19 cellular contexts compared by ENCODE assay signal in genomic region chr22:36213596-36213995, GRCh38. TPM values are rescaled to one million over a fixed set of nuclear protein-coding genes. Genes with fewer than 3 reads are reported as not detected.
DNase-seq lines count a peak whose midpoint lies in the region; ATAC-seq, FAIRE-seq and TF ChIP-seq lines count a peak whose summit lies in the region.
"Had no signal": no experiment of that assay in that cellular context is flagged by ENCODE, and none has a peak within 500 bp of the region (broad histone marks: within the 10 kb centered on the region; RNA-seq: fewer than 3 reads in every experiment).

No MANE protein-coding gene starts in this region.

- H2BK20ac ChIP-seq in H1 (ENCODE audit: low read length): no peak overlapping the region

- no peak overlapping the region for H4K91ac ChIP-seq in H1 (replicated peaks; ENCODE audit: insufficient read length, low read length)

- TF ChIP-seq EP300 in H1 (IDR thresholded peaks at IDR 0.05; ENCODE audit: borderline replicate concordance in 1 of 2, low read depth in 2 of 2, low read length in 2 of 2): no peak

- no peak overlapping the region for H4K5ac ChIP-seq in H1 (ENCODE audit: insufficient read length, low read depth, low read length)

- no peak for DNase-seq in GM12891 (ENCODE audit: insufficient read length, low spot score)
- no peak for DNase-seq in H1 (ENCODE audit: low read depth in 1 of 2, low spot score in 2 of 2)
- DNase-seq in WERI-Rb-1: no peak
- DNase-seq in NCI-H1092 treated with DMSO at 0.1 percent for 48 hours (lab: John Stamatoyannopoulos, UW): no peak
- DNase-seq: BE2C; CD8-positive, alpha-beta T cell; COR-L47; DMS53; GM23248; H9; KG1 had no signal

- H2BK15ac ChIP-seq in H1 (ENCODE audit: low read length): no peak overlapping the region

- no peak for ATAC-seq in HG03439 (IDR thresholded peaks at IDR 0.05; ENCODE audit: unreplicated experiment)
- ATAC-seq in GM18505 (IDR thresholded peaks at IDR 0.05; ENCODE audit: unreplicated experiment): no peak
- ATAC-seq: A549; CD8-positive, alpha-beta T cell had no signal

- H2BK12ac ChIP-seq in H1 (ENCODE audit: low read depth, low read length): no peak overlapping the region

- no peaks in the 10 kb centered on the region for H4K20me1 ChIP-seq in H1 (replicated peaks in 1 of 2; ENCODE audit: control insufficient read depth in 1 of 2, insufficient read depth in 2 of 2, low read length in 2 of 2)

- H3K56ac ChIP-seq in H1 (replicated peaks; ENCODE audit: insufficient read length, low read depth, low read length): no peak overlapping the region

- H3K4me2 ChIP-seq in H1 (ENCODE audit: insufficient read depth in 1 of 2, low read depth in 2 of 2, low read length in 2 of 2): no peak overlapping the region
- H3K4me2 ChIP-seq: A549 had no signal

- no peaks in the 10 kb centered on the region for H3K79me1 ChIP-seq in H1 (ENCODE audit: low read depth, low read length)

- FAIRE-seq in GM12891 (lab: Jason Lieb, UNC) (no peak), H1 (lab: Jason Lieb, UNC) (peak; percentile 57)
- FAIRE-seq: A549, D721Med had no signal

- no peak overlapping the region for H3K4me3 ChIP-seq in H1 (ENCODE audit: extremely low read depth in 1 of 4, insufficient read depth in 2 of 4, low read depth in 3 of 4, low read length in 4 of 4)
- no peak overlapping the region for H3K4me3 ChIP-seq in WERI-Rb-1 (ENCODE audit: low read depth, low read length)
- H3K4me3 ChIP-seq: A549, GM23248 had no signal

- H3K23ac ChIP-seq in H1 (ENCODE audit: insufficient read length): no peak overlapping the region

- H3K36me3 ChIP-seq in H1 (ENCODE audit: control insufficient read depth in 2 of 4, insufficient read depth in 4 of 4, low read length in 3 of 4) (no peaks in the 10 kb centered on the region), WERI-Rb-1 (no peaks in the 10 kb centered on the region)
- H3K36me3 ChIP-seq: BE2C had no signal

- H2BK120ac ChIP-seq in H1 (replicated peaks; ENCODE audit: low read depth, low read length): no peak overlapping the region

- H3K4ac ChIP-seq in H1 (replicated peaks; ENCODE audit: insufficient read length, low read depth, low read length): no peak overlapping the region

- whole genome bisulfite sequencing in H1 (ENCODE audit: extremely low coverage in 1 of 2, insufficient coverage in 1 of 2, insufficient read length in 1 of 2, insufficient replicate concordance in 2 of 2, low coverage in 1 of 2, low lambda C conversion rate in 2 of 2, missing lambda C conversion rate in 1 of 2), 2 experiments: 88% methylated on average over 4 of the region's 4 CpGs; no CpG with 5 or more reads in 1 of the 2 experiments

- no peak overlapping the region for H3K9ac ChIP-seq in H1 (replicated peaks in 1 of 4; ENCODE audit: extremely low read depth in 1 of 4, low read depth in 3 of 4, low read length in 3 of 4)
- H3K9ac ChIP-seq: GM23248 had no signal

- H3K4me1 Mint-ChIP-seq in nephron: peaks cover 23% of the 10 kb centered on the region

- POLR2A ChIA-PET in H1 (lab: Charles Lee; ENCODE audit: partially characterized antibody): interaction anchor here (1.0 kb wide), 1 partner anchor 24 kb away, joined by 3 read pairs; no protein-coding TSS in a partner anchor

- H3K27me3 ChIP-seq in H1 (replicated peaks in 1 of 4; ENCODE audit: control insufficient read depth in 3 of 4, extremely low read depth in 1 of 4, insufficient read depth in 3 of 4, low read length in 3 of 4) (no peaks in the 10 kb centered on the region; a peak in 2 of 7 replicates), WERI-Rb-1 (ENCODE audit: insufficient read depth, low read depth, severe bottlenecking) (no peaks in the 10 kb centered on the region)

- no peak overlapping the region for H4K8ac ChIP-seq in H1 (ENCODE audit: extremely low read depth, insufficient read depth, low read length)

- no peak for TF ChIP-seq POLR2A in GM12891 (IDR thresholded peaks at IDR 0.05; ENCODE audit: low read depth, low read length)
- no peak for TF ChIP-seq POLR2A in H1 (IDR thresholded peaks at IDR 0.05; ENCODE audit: control extremely low read depth in 1 of 2, low read depth in 2 of 2, low read length in 2 of 2)
- no peak for TF ChIP-seq POLR2A in GM18505 (IDR thresholded peaks at IDR 0.05; ENCODE audit: borderline replicate concordance, extremely low read depth, insufficient read depth, insufficient read length)

- H3K27me3 Mint-ChIP-seq in nephron (ENCODE audit: low read depth): peaks cover 9% of the 10 kb centered on the region

- CTCF ChIA-PET in H1 (lab: Charles Lee; ENCODE audit: partially characterized antibody): interaction anchor here (1.1 to 1.9 kb wide), 3 partner anchors 12 to 26 kb away, joined by 3 to 7 read pairs (median 3); partner anchors contain the start of genes APOL2 and APOL4

- H3K9me3 ChIP-seq in H1 (ENCODE audit: insufficient read depth in 2 of 2, low read depth in 1 of 2, low read length in 1 of 2) (peaks cover 0 to 4% of the 10 kb centered on the region in 2 experiments; a peak in 1 of 4 replicates), WERI-Rb-1 (ENCODE audit: severe bottlenecking) (peaks cover 3% of the 10 kb centered on the region)
- H3K9me3 ChIP-seq: A549 had no signal

- H3K27ac ChIP-seq in H1 (ENCODE audit: low read depth, low read length) (no peak overlapping the region), WERI-Rb-1 (no peak overlapping the region)
- H3K27ac ChIP-seq: A549, GM23248 had no signal

- H3K18ac ChIP-seq in H1 (ENCODE audit: extremely low read depth, low read length): no peak overlapping the region

- H2BK5ac ChIP-seq in H1 (ENCODE audit: low read depth, low read length): no peak overlapping the region

- H3K27ac Mint-ChIP-seq in nephron: peak overlapping the region; percentile 10 to 88 (median 14)
- H3K27ac Mint-ChIP-seq: CD8-positive, alpha-beta T cell; H9; IgD-negative memory B cell had no signal

- no peak overlapping the region for H2AK5ac ChIP-seq in H1 (ENCODE audit: low read depth, low read length)

- no peaks in the 10 kb centered on the region for H3K36me3 Mint-ChIP-seq in nephron (ENCODE audit: low read depth)
- H3K36me3 Mint-ChIP-seq: CD8-positive, alpha-beta T cell; IgD-negative memory B cell had no signal

- H3K4me1 ChIP-seq in H1 (replicated peaks in 1 of 4; ENCODE audit: control insufficient read depth in 3 of 4, insufficient read depth in 4 of 4, low read length in 3 of 4): no peaks in the 10 kb centered on the region
- H3K4me1 ChIP-seq: A549, BE2C had no signal

- H3K23me2 ChIP-seq in H1 (ENCODE audit: low read depth, low read length): no peaks in the 10 kb centered on the region

- no peak overlapping the region for H3K4me3 Mint-ChIP-seq in nephron
- H3K4me3 Mint-ChIP-seq: CD8-positive, alpha-beta T cell; H9; IgD-negative memory B cell had no signal

- H3K9me3 Mint-ChIP-seq in nephron: peaks cover 13% of the 10 kb centered on the region

- no peak overlapping the region for H3K14ac ChIP-seq in H1 (ENCODE audit: insufficient read length)

- H2AFZ ChIP-seq in H1 (ENCODE audit: low read length): no peak overlapping the region
- H2AFZ ChIP-seq: GM23248 had no signal

- no peak for TF ChIP-seq RAD21 in H1 (IDR thresholded peaks at IDR 0.05 in 1 of 2, conservative IDR thresholded peaks at IDR 0.05 in 1 of 2; ENCODE audit: low read depth in 2 of 2, low read length in 2 of 2)

- no peaks in the 10 kb centered on the region for H3K79me2 ChIP-seq in H1 (ENCODE audit: control insufficient read depth in 1 of 2, insufficient read depth in 2 of 2, low read length in 2 of 2)

- TF ChIP-seq CTCF in H1 (IDR thresholded peaks at IDR 0.05; ENCODE audit: control extremely low read depth in 1 of 3, insufficient read depth in 1 of 3, low read depth in 1 of 3, low read length in 3 of 3): no peak
- TF ChIP-seq CTCF in nephron (IDR thresholded peaks at IDR 0.05; ENCODE audit: unreplicated experiment in 3 of 3): no peak
- no peak for TF ChIP-seq CTCF in WERI-Rb-1 (IDR thresholded peaks at IDR 0.05; ENCODE audit: low read depth, low read length)

RNA-seq across cellular contexts. Expression of gene APOL4, which starts 12.0 kb away (rescaled TPM):
- 0.14 TPM for polyA plus RNA-seq in GM12891 (2012; ENCODE audit: low read depth, missing spikeins)
- total RNA-seq in H1 (2021; fragmentation: NEBNext Ultra II Directional; extraction: Animal tissue kit (Norgen Biotek cat#: 25700)): not detected in 2 replicates
- 0.02 TPM in 1 of 2 replicates, not detected in the other for polyA plus RNA-seq in H1 (2011; rRNA removed)
- not detected for polyA plus RNA-seq in H1 (2011; cell fraction: cytosol; rRNA removed)
- polyA plus RNA-seq in H1 (2011; cell fraction: nucleus; rRNA removed): not detected
- not detected in 4 replicates for polyA plus RNA-seq in H1 (2012, experiment 1 of 2)
- polyA plus RNA-seq in H1 (2012, experiment 2 of 2): 0.08 TPM
- not detected for polyA plus RNA-seq in H1 (2013, experiment 1 of 2)
- polyA plus RNA-seq in H1 (2013, experiment 2 of 2): 0.02 TPM
- polyA minus RNA-seq in H1 (2011; rRNA and poly(A)+ RNA removed): 0.66 TPM in 1 of 2 replicates, not detected in the other
- not detected for polyA minus RNA-seq in H1 (2011; cell fraction: cytosol; rRNA and poly(A)+ RNA removed)
- not detected for polyA minus RNA-seq in H1 (2011; cell fraction: nucleus; rRNA and poly(A)+ RNA removed)
- total RNA-seq: CD8-positive, alpha-beta T cell; G401; GM23248; H9; HT1080 had no signal
- polyA plus RNA-seq: A549, GM23248, IgD-negative memory B cell had no signal

RNA-seq across cellular contexts. Expression of gene APOL2, which starts 25.7 kb away (rescaled TPM):
- polyA plus RNA-seq in GM12891 (2012; ENCODE audit: low read depth, missing spikeins): 22.2 TPM
- total RNA-seq in H1 (2021; fragmentation: NEBNext Ultra II Directional; extraction: Animal tissue kit (Norgen Biotek cat#: 25700)): 11.0 and 12.0 TPM in 2 replicates
- polyA plus RNA-seq in H1 (2011; rRNA removed): 7.8 and 8.1 TPM in 2 replicates
- polyA plus RNA-seq in H1 (2011; cell fraction: cytosol; rRNA removed): 10.3 TPM
- polyA plus RNA-seq in H1 (2011; cell fraction: nucleus; rRNA removed): 14.1 TPM
- polyA plus RNA-seq in H1 (2012, experiment 1 of 2): 13.9 to 18.7 TPM (median 16.3 TPM) in 4 replicates
- 3.6 TPM for polyA plus RNA-seq in H1 (2012, experiment 2 of 2)
- 5.3 TPM for polyA plus RNA-seq in H1 (2013, experiment 1 of 2)
- 4.5 TPM for polyA plus RNA-seq in H1 (2013, experiment 2 of 2)
- polyA minus RNA-seq in H1 (2011; rRNA and poly(A)+ RNA removed): 16.0 and 25.7 TPM in 2 replicates
- polyA minus RNA-seq in H1 (2011; cell fraction: cytosol; rRNA and poly(A)+ RNA removed): 7.4 TPM
- 8.8 TPM for polyA minus RNA-seq in H1 (2011; cell fraction: nucleus; rRNA and poly(A)+ RNA removed)

RNA-seq across cellular contexts. Expression of gene APOL1, which starts 39.3 kb away (rescaled TPM):
- polyA plus RNA-seq in GM12891 (2012; ENCODE audit: low read depth, missing spikeins): 46.5 TPM
- not detected in 2 replicates for total RNA-seq in H1 (2021; fragmentation: NEBNext Ultra II Directional; extraction: Animal tissue kit (Norgen Biotek cat#: 25700))
- not detected in 2 replicates for polyA plus RNA-seq in H1 (2011; rRNA removed)
- polyA plus RNA-seq in H1 (2011; cell fraction: cytosol; rRNA removed): 0.05 TPM
- polyA plus RNA-seq in H1 (2011; cell fraction: nucleus; rRNA removed): not detected
- not detected in 4 replicates for polyA plus RNA-seq in H1 (2012, experiment 1 of 2)
- polyA plus RNA-seq in H1 (2012, experiment 2 of 2): not detected
- not detected for polyA plus RNA-seq in H1 (2013, experiment 1 of 2)
- not detected for polyA plus RNA-seq in H1 (2013, experiment 2 of 2)
- not detected in 2 replicates for polyA minus RNA-seq in H1 (2011; rRNA and poly(A)+ RNA removed)
- not detected for polyA minus RNA-seq in H1 (2011; cell fraction: cytosol; rRNA and poly(A)+ RNA removed)
- polyA minus RNA-seq in H1 (2011; cell fraction: nucleus; rRNA and poly(A)+ RNA removed): not detected
- total RNA-seq: G401, H9 had no signal

RNA-seq across cellular contexts. Expression of gene APOL3, which starts 53.0 kb away (rescaled TPM):
- polyA plus RNA-seq in GM12891 (2012; ENCODE audit: low read depth, missing spikeins): 18.0 TPM
- total RNA-seq in H1 (2021; fragmentation: NEBNext Ultra II Directional; extraction: Animal tissue kit (Norgen Biotek cat#: 25700)): not detected in 2 replicates
- polyA plus RNA-seq in H1 (2011; rRNA removed): 0.11 and 0.12 TPM in 2 replicates
- polyA plus RNA-seq in H1 (2011; cell fraction: cytosol; rRNA removed): 0.04 TPM
- 0.19 TPM for polyA plus RNA-seq in H1 (2011; cell fraction: nucleus; rRNA removed)
- polyA plus RNA-seq in H1 (2012, experiment 1 of 2): 0.11 to 0.28 TPM (median 0.25 TPM) in 3 of 4 replicates, not detected in the other
- not detected for polyA plus RNA-seq in H1 (2012, experiment 2 of 2)
- polyA plus RNA-seq in H1 (2013, experiment 1 of 2): 0.10 TPM
- 0.09 TPM for polyA plus RNA-seq in H1 (2013, experiment 2 of 2)
- polyA minus RNA-seq in H1 (2011; rRNA and poly(A)+ RNA removed): 0.15 TPM in 1 of 2 replicates, not detected in the other
- polyA minus RNA-seq in H1 (2011; cell fraction: cytosol; rRNA and poly(A)+ RNA removed): not detected
- not detected for polyA minus RNA-seq in H1 (2011; cell fraction: nucleus; rRNA and poly(A)+ RNA removed)
- total RNA-seq: G401, H9 had no signal
- polyA plus RNA-seq: A549 had no signal
